Comparison of ENCODE assay signal across 18 cellular contexts in the genomic region with DNA sequence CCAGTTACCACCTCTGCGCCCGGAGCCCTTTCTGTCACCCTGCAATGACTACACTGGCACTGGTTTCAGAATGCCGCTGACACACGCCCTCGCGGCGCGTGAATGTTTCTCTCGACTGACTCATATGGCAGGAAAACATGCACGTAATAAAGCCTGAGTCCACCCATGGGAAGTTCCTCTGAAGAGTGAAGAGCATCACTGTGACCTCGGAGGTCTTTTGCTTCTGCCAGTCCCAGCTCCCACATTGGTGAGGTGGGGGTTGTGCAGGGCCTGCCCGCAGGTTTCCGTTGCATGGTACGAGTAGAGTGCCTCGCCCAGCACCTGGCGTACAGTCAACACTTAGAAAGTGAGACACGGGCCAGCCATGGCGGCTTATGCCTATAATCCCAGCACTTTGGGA. TPM values are rescaled to one million over a fixed set of nuclear protein-coding genes. Genes with fewer than 3 reads are reported as not detected.
"Had no signal": no experiment of that assay in that cellular context is flagged by ENCODE, and none has a peak within 500 bp of the region (broad histone marks: within the 10 kb centered on the region; RNA-seq: fewer than 3 reads in every experiment).

No MANE protein-coding gene starts in this region.

- H3K27ac Mint-ChIP-seq: activated naive CD8-positive, alpha-beta T cell treated with anti-CD3 and anti-CD28 coated beads, Interleukin-2, amount 10 ng/mL, durations not matched to agents 7 days and 5 days; activated T-cell treated with anti-CD3 and anti-CD28 coated beads, Interleukin-2, amount 50 U/mL, for 72 hours; nephron had no signal

- H3K4me3 Mint-ChIP-seq: activated naive CD8-positive, alpha-beta T cell treated with anti-CD3 and anti-CD28 coated beads, Interleukin-2, amount 10 ng/mL, durations not matched to agents 7 days and 5 days; activated T-cell treated with anti-CD3 and anti-CD28 coated beads, Interleukin-2, amount 50 U/mL, for 72 hours; nephron had no signal

- DNase-seq: activated naive CD8-positive, alpha-beta T cell treated with anti-CD3 and anti-CD28 coated beads, Interleukin-2, amount 10 ng/mL, durations not matched to agents 7 days and 5 days; amygdala; foreskin fibroblast; left cardiac atrium; lower lobe of right lung; occipital lobe; retina; SJCRH30; stimulated activated naive CD4-positive, alpha-beta T cell treated with Interleukin-2 at 50 U/mL for 16 hours; substantia nigra; T1000; transverse colon had no signal

- H3K36me3 ChIP-seq: cardiac muscle cell, lower lobe of right lung, SJCRH30, transverse colon had no signal

- H3K9me3 ChIP-seq: lower lobe of right lung, SJCRH30, transverse colon had no signal

- H3K79me2 ChIP-seq: hepatocyte had no signal

- ATAC-seq: activated CD4-positive, CD25-positive, alpha-beta regulatory T cell treated with anti-CD3 and anti-CD28 coated beads, Interleukin-2, amount 50 U/mL, for 24 hours; left cardiac atrium; lower lobe of right lung had no signal

- H3K36me3 Mint-ChIP-seq: activated naive CD8-positive, alpha-beta T cell treated with anti-CD3 and anti-CD28 coated beads, Interleukin-2, amount 10 ng/mL, durations not matched to agents 7 days and 5 days had no signal

- H3K4me1 Mint-ChIP-seq: activated naive CD8-positive, alpha-beta T cell treated with anti-CD3 and anti-CD28 coated beads, Interleukin-2, amount 10 ng/mL, durations not matched to agents 7 days and 5 days had no signal

- H3K27me3 ChIP-seq: cardiac muscle cell, hepatocyte had no signal

- H3K27ac ChIP-seq: cardiac muscle cell, hepatocyte, lower lobe of right lung, SJCRH30, transverse colon had no signal

- H2AFZ ChIP-seq: hepatocyte had no signal

- H3K4me2 ChIP-seq: hepatocyte had no signal

- H3K4me1 ChIP-seq: lower lobe of right lung, SJCRH30, transverse colon had no signal

- H3K9me3 Mint-ChIP-seq: activated naive CD8-positive, alpha-beta T cell treated with anti-CD3 and anti-CD28 coated beads, Interleukin-2, amount 10 ng/mL, durations not matched to agents 7 days and 5 days; activated T-cell treated with anti-CD3 and anti-CD28 coated beads, Interleukin-2, amount 50 U/mL, for 72 hours; nephron had no signal

- H3K4me3 ChIP-seq: cardiac muscle cell, hepatocyte, lower lobe of right lung, SJCRH30, transverse colon had no signal

RNA-seq across cellular contexts. Expression of gene SLC6A12, which starts 11.1 kb away (rescaled TPM):
- total RNA-seq: activated naive CD8-positive, alpha-beta T cell treated with anti-CD3 and anti-CD28 coated beads, Interleukin-2, amount 10 ng/mL, durations not matched to agents 7 days and 5 days; SJCRH30; T-helper 1 cell treated with Interleukin-12 subunit alpha and Interleukin-12 subunit beta and Interleukin-4 antibody, amounts not matched to agents 30 ng/mL and 1 ng/mL, for 36 hours had no signal

RNA-seq across cellular contexts. Expression of gene SLC6A13, which starts 37.6 kb away (rescaled TPM):
- total RNA-seq: transverse colon had no signal
